ENCODE assay signal across 29 cellular contexts in the genomic region with DNA sequence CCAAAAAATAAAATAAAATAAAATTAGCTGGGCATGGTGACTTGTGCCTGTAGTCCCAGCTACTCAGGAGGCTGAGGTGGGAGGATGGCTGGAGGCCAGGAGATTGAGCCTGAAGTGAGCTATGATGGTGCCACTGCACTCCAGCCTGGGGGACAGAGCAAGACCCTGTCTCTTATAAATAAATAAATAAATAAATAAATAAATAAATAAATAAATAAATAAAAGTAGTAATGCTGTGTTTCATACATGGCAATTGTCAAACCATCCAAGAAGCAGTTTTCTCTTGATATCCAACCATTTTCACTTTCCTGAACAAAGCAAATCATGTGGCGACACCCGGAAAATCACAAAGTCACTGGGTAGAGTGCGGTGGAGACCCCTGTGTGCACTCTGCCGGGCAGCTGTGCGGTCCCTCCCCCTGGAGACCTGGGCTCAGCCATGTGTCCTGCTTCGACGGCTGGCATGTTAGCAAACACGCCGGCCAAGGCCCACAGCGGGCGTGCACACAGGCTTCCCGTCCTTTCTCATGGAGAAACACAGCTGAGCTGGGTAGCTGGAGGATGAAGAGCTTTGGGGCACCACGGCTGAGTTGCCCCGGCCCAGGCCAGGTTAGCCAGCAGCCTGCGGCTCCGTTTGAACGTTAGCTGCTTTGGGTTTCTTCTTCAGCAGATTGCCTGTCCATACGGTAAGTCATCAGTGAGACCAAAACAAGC.
"Had no signal": no experiment of that assay in that cellular context is flagged by ENCODE, and none has a peak within 500 bp of the region (broad histone marks: within the 10 kb centered on the region; RNA-seq: fewer than 3 reads in every experiment).

No MANE protein-coding gene starts in this region.

- H3K27ac Mint-ChIP-seq: activated B cell treated with CpG ODN at 0.5 μM for 24 hours; activated CD4-positive, alpha-beta T cell treated with anti-CD3 and anti-CD28 coated beads, Interleukin-2, amount 10 ng/mL, durations not matched to agents 24 days and 14 days; activated CD8-positive, alpha-beta memory T cell treated with anti-CD3 and anti-CD28 coated beads, Interleukin-2, amount 10 ng/mL, durations not matched to agents 7 days and 5 days; activated naive CD4-positive, alpha-beta T cell treated with anti-CD3 and anti-CD28 coated beads, Interleukin-2, amount 50 U/mL, for 24 hours; activated T-cell treated with anti-CD3 and anti-CD28 coated beads, Interleukin-2, amount 50 U/mL, for 24 hours; activated T-helper 1 cell treated with anti-CD3 and anti-CD28 coated beads, Interleukin-12 subunit alpha, Interleukin-12 subunit beta, Interleukin-2, Interleukin-4 antibody, amounts not matched to agents 30 ng/mL and 10 ng/mL and 1 ng/mL, durations not matched to agents 14 hours and 24 hours and 36 hours; T-helper 1 cell treated with Interleukin-12 subunit alpha and Interleukin-12 subunit beta and Interleukin-4 antibody, amounts not matched to agents 30 μg/mL and 1 μg/mL, for 36 hours had no signal

- H3K36me3 Mint-ChIP-seq: activated naive CD4-positive, alpha-beta T cell treated with anti-CD3 and anti-CD28 coated beads, Interleukin-2, amount 50 U/mL, for 24 hours had no signal

- H3K4me3 ChIP-seq: body of pancreas, SJSA1 had no signal

- H3K36me3 ChIP-seq: SJSA1 had no signal

- H3K4me1 ChIP-seq: SJSA1 had no signal

- H3K9me3 ChIP-seq: body of pancreas, SJSA1 had no signal

- H3K27me3 ChIP-seq: body of pancreas had no signal

- H3K4me3 Mint-ChIP-seq: activated CD8-positive, alpha-beta memory T cell treated with anti-CD3 and anti-CD28 coated beads, Interleukin-2, amount 10 ng/mL, durations not matched to agents 7 days and 5 days; activated naive CD4-positive, alpha-beta T cell treated with anti-CD3 and anti-CD28 coated beads, Interleukin-2, amount 50 U/mL, for 24 hours; activated T-cell treated with anti-CD3 and anti-CD28 coated beads, Interleukin-2, amount 50 U/mL, for 24 hours; T-helper 1 cell treated with Interleukin-12 subunit alpha and Interleukin-12 subunit beta and Interleukin-4 antibody, amounts not matched to agents 30 μg/mL and 1 μg/mL, for 36 hours had no signal

- DNase-seq: activated B cell treated with CpG ODN at 0.5 μM for 24 hours; activated CD4-positive, alpha-beta T cell treated with anti-CD3 and anti-CD28 coated beads for 1 hour; activated CD4-positive, alpha-beta T cell treated with anti-CD3 and anti-CD28 coated beads, Interleukin-2, amount 10 ng/mL, durations not matched to agents 24 days and 14 days; activated CD4-positive, alpha-beta T cell treated with anti-CD3 and anti-CD28 coated beads, Interleukin-2, amount 50 U/mL, for 48 hours; activated CD8-positive, alpha-beta memory T cell treated with anti-CD3 and anti-CD28 coated beads, Interleukin-2, amount 10 ng/mL, durations not matched to agents 7 days and 5 days; activated effector memory CD4-positive, alpha-beta T cell treated with Interleukin-2 at 50 U/mL for 16 hours; activated naive CD4-positive, alpha-beta T cell; activated T-cell treated with anti-CD3 and anti-CD28 coated beads, Interleukin-2, amount 50 U/mL, for 24 hours; body of pancreas; central memory CD4-positive, alpha-beta T cell; MV-4-11; NCI-H1105; NCI-H1436; NCI-H1694 treated with DMSO at 0.1 percent for 48 hours; NCI-H2029 treated with DMSO at 0.1 percent for 48 hours; NCI-H345; NCI-H510A; NCI-H526 treated with DMSO at 0.1 percent for 48 hours; NCI-H82; NK-92 treated with Interleukin-12 subunit alpha and Interleukin-12 subunit beta, amount 100 ng/mL, for 24 hours; OCI-M1; Right ventricle myocardium superior; RPMI8226; SW 1271; T-helper 9 cell had no signal

- H3K27ac ChIP-seq: body of pancreas, SJSA1 had no signal
